Comparison of ENCODE assay signal across 9 cellular contexts in genomic region chr1:34905098-34905459, GRCh38. TPM values are rescaled to one million over a fixed set of nuclear protein-coding genes. Genes with fewer than 3 reads are reported as not detected.
"Had no signal": no experiment of that assay in that cellular context is flagged by ENCODE, and none has a peak within 500 bp of the region (broad histone marks: within the 10 kb centered on the region; RNA-seq: fewer than 3 reads in every experiment).

No MANE protein-coding gene starts in this region.

- H3K36me3 Mint-ChIP-seq: IgD-negative memory B cell had no signal

- H3K9ac ChIP-seq: GM23248 had no signal

- H3K4me3 Mint-ChIP-seq: H9, HFFc6, IgD-negative memory B cell had no signal

- H2AFZ ChIP-seq: GM23248 had no signal

- H3K4me3 ChIP-seq: GM23248 had no signal

- H3K9me3 Mint-ChIP-seq: H9, HFFc6 had no signal

- H3K4me1 Mint-ChIP-seq: IgD-negative memory B cell had no signal

- H3K27ac Mint-ChIP-seq: H9, HFFc6, IgD-negative memory B cell had no signal

- DNase-seq: GM23248, GOT3, H9, HCEC 1CT, HFFc6, KG1 had no signal

- H3K27ac ChIP-seq: GM23248, HL-60 had no signal

- FAIRE-seq: HepG2 had no signal

RNA-seq across cellular contexts. Expression of gene DLGAP3, which starts 24.4 kb away (rescaled TPM):
- polyA plus RNA-seq: GM23248 had no signal
